Comparison of ENCODE assay signal across 16 cellular contexts in the genomic region with DNA sequence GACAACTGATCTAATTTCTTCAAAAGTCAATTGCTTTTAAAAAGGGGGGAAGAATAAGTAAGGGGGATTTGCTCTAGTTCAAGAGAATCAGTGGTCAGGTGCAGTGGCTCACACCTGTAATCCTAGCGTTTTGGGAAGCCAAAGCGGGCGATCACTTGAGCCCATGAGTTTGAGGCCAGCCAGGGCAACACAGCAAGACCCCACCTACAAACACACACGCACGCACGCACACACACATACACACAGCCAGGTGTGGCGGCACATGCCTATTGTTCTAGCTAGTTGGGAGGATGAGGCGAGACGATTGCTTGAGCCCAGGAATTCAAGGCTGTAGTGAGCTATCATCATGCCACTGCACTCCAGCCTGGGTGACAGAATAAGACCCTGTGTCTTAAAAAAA. TPM values are rescaled to one million over a fixed set of nuclear protein-coding genes. Genes with fewer than 3 reads are reported as not detected.
DNase-seq lines count a peak whose midpoint lies in the region; ATAC-seq, FAIRE-seq and TF ChIP-seq lines count a peak whose summit lies in the region.
"Had no signal": no experiment of that assay in that cellular context is flagged by ENCODE, and none has a peak within 500 bp of the region (broad histone marks: within the 10 kb centered on the region; RNA-seq: fewer than 3 reads in every experiment).

No MANE protein-coding gene starts in this region.

- no peaks in the 10 kb centered on the region for H4K20me1 ChIP-seq in HepG2 (ENCODE audit: insufficient read depth, low read length)

- H3K4me1 ChIP-seq in HepG2 (ENCODE audit: insufficient read depth, low read length) (no peaks in the 10 kb centered on the region), right lobe of liver (no peaks in the 10 kb centered on the region), psoas muscle (peaks cover 17% of the 10 kb centered on the region)

- H3K27me3 ChIP-seq in HepG2 (ENCODE audit: control insufficient read depth in 1 of 2, insufficient read depth in 2 of 2, low read length in 2 of 2), result no peaks in the 10 kb centered on the region
- no peaks in the 10 kb centered on the region for H3K27me3 ChIP-seq in right lobe of liver
- H3K27me3 ChIP-seq in psoas muscle (ENCODE audit: insufficient read depth in 3 of 3, low read length in 2 of 3), result no peaks in the 10 kb centered on the region

- H3K9me3 ChIP-seq in HepG2 (ENCODE audit: low read length) (no peaks in the 10 kb centered on the region), right lobe of liver (no peaks in the 10 kb centered on the region), psoas muscle (no peaks in the 10 kb centered on the region)

- peaks cover 13 to 74% of the 10 kb centered on the region in 2 experiments for H3K36me3 ChIP-seq in HepG2 (replicated peaks in 1 of 2; ENCODE audit: control insufficient read depth in 1 of 2, insufficient read depth in 2 of 2, low read length in 2 of 2)
- peaks cover 5 to 84% (median 33%) of the 10 kb centered on the region in 4 donors for H3K36me3 ChIP-seq in right lobe of liver
- H3K36me3 ChIP-seq in psoas muscle (ENCODE audit: insufficient read depth in 1 of 2, low read depth in 1 of 2), result peaks cover 20 to 96% of the 10 kb centered on the region in 2 donors

- intact Hi-C loops in HepG2 (cut with micrococcal nuclease; ENCODE audit: unreplicated experiment) (no loop called here), right lobe of liver (cut with DNase I) (no loop called here), psoas muscle (cut with DNase I) (loop anchor here in 1 of 2 donors (10.0 kb wide), 1 partner anchor 165 kb away; a partner anchor contains a TSS)

- no peak for TF ChIP-seq RAD21 in HepG2 (CRISPR knock-in tag; IDR thresholded peaks at IDR 0.05)

- H3K4me3 ChIP-seq in HepG2 (replicated peaks in 1 of 3; ENCODE audit: insufficient read depth in 1 of 3, low read depth in 2 of 3, low read length in 3 of 3) (no peak overlapping the region), right lobe of liver (no peak overlapping the region), psoas muscle (no peak overlapping the region)

- in situ Hi-C loops in HepG2 (cut with HindIII; ENCODE audit: extremely low pct_ligation_motif_present, low pct_unique_long_range_greater_than_20kb), result no loop called here

- TF ChIP-seq CTCF in HepG2 (CRISPR knock-in tag; IDR thresholded peaks at IDR 0.05) (no peak), right lobe of liver (IDR thresholded peaks at IDR 0.05) (no peak), WTC11 (IDR thresholded peaks at IDR 0.05) (no peak), psoas muscle (IDR thresholded peaks at IDR 0.05) (no peak)

- no peak overlapping the region for H3K27ac ChIP-seq in HepG2 (ENCODE audit: extremely low read length, insufficient read depth, low read length)
- H3K27ac ChIP-seq in right lobe of liver, result no peak overlapping the region
- H3K27ac ChIP-seq in psoas muscle, result peak overlapping the region; percentile 70
- H3K27ac ChIP-seq: C4-2B had no signal

- no TSS peak for BruUV-seq in HepG2 (replicated peaks; lab: Mats Ljungman, UMichigan)

- H3K27me3 Mint-ChIP-seq in WTC11 (ENCODE audit: low read depth), result no peaks in the 10 kb centered on the region
- H3K27me3 Mint-ChIP-seq: CD4-positive, alpha-beta memory T cell had no signal

- WGBS in HepG2 (ENCODE audit: low lambda C conversion rate), result 98% methylated on average over 8 of the region's 9 CpGs
- no CpG with 5 or more reads among the region's 9 CpGs for WGBS in right lobe of liver (ENCODE audit: insufficient coverage, low coverage, low lambda C conversion rate, missing lambda C conversion rate)
- WGBS in psoas muscle, 3 donors, result 82 to 84% (median 84%) methylated on average over 9 of the region's 9 CpGs

- H2AFZ ChIP-seq in HepG2 (ENCODE audit: low read length), result no peak overlapping the region

- TF ChIP-seq EP300 in HepG2 (IDR thresholded peaks at IDR 0.05; ENCODE audit: low read depth in 2 of 2, low read length in 2 of 2) (no peak), HepG2 (CRISPR knock-in tag; IDR thresholded peaks at IDR 0.05; ENCODE audit: borderline replicate concordance) (no peak)

- H3K79me2 ChIP-seq in HepG2 (ENCODE audit: insufficient read depth, low read length), result peaks cover 4% of the 10 kb centered on the region

- no peak overlapping the region for H3K27ac Mint-ChIP-seq in WTC11
- H3K27ac Mint-ChIP-seq: H9 had no signal

- CTCF ChIA-PET in HepG2 (lab: Yijun Ruan, JAX; ENCODE audit: low intra/inter-chr PET ratio, low total read pairs), result no interaction called here
- CTCF ChIA-PET in WTC11 (lab: Charles Lee), result interaction anchor here (0.7 kb wide), 1 partner anchor 27 kb away, joined by 3 read pairs; no protein-coding TSS in a partner anchor

- no peak for ATAC-seq in HepG2
- ATAC-seq in right lobe of liver, result no peak
- ATAC-seq in WTC11, result no peak
- ATAC-seq in psoas muscle, result peak in 3 of 4 donors; percentile 12 to 18 (median 13)
- ATAC-seq in GM19328 (IDR thresholded peaks at IDR 0.05; ENCODE audit: unreplicated experiment), result no peak
- ATAC-seq in GM18502 (IDR thresholded peaks at IDR 0.05; ENCODE audit: poor library complexity, unreplicated experiment), result no peak

- H3K36me3 Mint-ChIP-seq in WTC11, result peaks cover 77% of the 10 kb centered on the region

- no peaks in the 10 kb centered on the region for H3K4me1 Mint-ChIP-seq in WTC11
- H3K4me1 Mint-ChIP-seq: H9 had no signal

- TF ChIP-seq POLR2A in HepG2 (IDR thresholded peaks at IDR 0.05; ENCODE audit: insufficient read depth in 1 of 2, low read depth in 2 of 2, low read length in 2 of 2), result no peak
- no peak for TF ChIP-seq POLR2A in right lobe of liver (IDR thresholded peaks at IDR 0.05)

- DNase-seq in HepG2 (ENCODE audit: low spot score) (no peak), right lobe of liver (no peak), WTC11 (ENCODE audit: low spot score) (no peak), psoas muscle (no peak), retina (no peak)
- DNase-seq: AML-193; CD4-positive, alpha-beta memory T cell; DMS153; DMS79 treated with DMSO at 0.1 percent for 48 hours; GF-D8; H9 had no signal

- no peak overlapping the region for H3K9ac ChIP-seq in HepG2 (ENCODE audit: insufficient read depth, low read depth, low read length)

- POLR2A ChIA-PET in HepG2 (lab: Yijun Ruan, JAX), result no interaction called here
- POLR2A ChIA-PET in WTC11 (lab: Charles Lee), result no interaction called here

- no peak overlapping the region for H3K4me3 Mint-ChIP-seq in WTC11
- H3K4me3 Mint-ChIP-seq: CD4-positive, alpha-beta memory T cell; H9 had no signal

- no peak overlapping the region for H3K4me2 ChIP-seq in HepG2 (ENCODE audit: low read depth, low read length)

- no peaks in the 10 kb centered on the region for H3K9me3 Mint-ChIP-seq in WTC11
- H3K9me3 Mint-ChIP-seq: CD4-positive, alpha-beta memory T cell; H9 had no signal

- no peak for FAIRE-seq in HepG2 (lab: Jason Lieb, UNC)
- FAIRE-seq: A204.1, H1 had no signal

TF ChIP-seq in WTC11, 78 proteins besides CTCF, POLR2A, EP300 and RAD21:
- no peak for TF ChIP-seq CREB1 (CRISPR knock-in tag; IDR thresholded peaks at IDR 0.05)
- TF ChIP-seq ZNF121 (CRISPR knock-in tag; IDR thresholded peaks at IDR 0.05), result peak; percentile 99

RNA-seq across cellular contexts. Expression of a gene that starts 9.6 kb away (rescaled TPM):
- total RNA-seq in HepG2 (2016; rRNA removed; fragmentation: Illumina TruSeq; extraction: Trizol) (103 and 129 TPM in 2 replicates), right lobe of liver (10 to 100 TPM; 26.8 to 42.2 (median 34.2) TPM), WTC11 (2021) (84.6 to 98.5 TPM (median 84.7 TPM) in 3 replicates), psoas muscle (100 to 1,000 TPM; 114 to 144 (median 130) TPM)
- total RNA-seq in HepG2 (2016; cell fraction: cytosol; rRNA removed; fragmentation: Illumina TruSeq; extraction: Trizol; ENCODE audit: low read depth), result 14.7 and 16.8 TPM in 2 replicates
- 101 and 129 TPM in 2 replicates for total RNA-seq in HepG2 (2016; cell fraction: insoluble cytoplasmic fraction; rRNA removed; fragmentation: Illumina TruSeq; extraction: Trizol)
- 43.8 and 46.7 TPM in 2 replicates for total RNA-seq in HepG2 (2016; cell fraction: membrane; rRNA removed; fragmentation: Illumina TruSeq; extraction: Trizol)
- total RNA-seq in HepG2 (2016; cell fraction: nucleus; rRNA removed; fragmentation: Illumina TruSeq; extraction: Trizol), result 46.5 and 52.3 TPM in 2 replicates
- polyA plus RNA-seq in HepG2 (2011; rRNA removed) (48.3 and 66.5 TPM in 2 replicates), psoas muscle (100 to 1,000 TPM in 1 of 3 donors, 10 to 100 TPM in 2; 85.2 to 138 (median 96.6) TPM)
- polyA plus RNA-seq in HepG2 (2011; cell fraction: cytosol; rRNA removed), result 27.0 and 38.1 TPM in 2 replicates
- 17.7 and 23.5 TPM in 2 replicates for polyA plus RNA-seq in HepG2 (2011; cell fraction: nucleus; rRNA removed)
- 44.1 and 52.7 TPM in 2 replicates for polyA plus RNA-seq in HepG2 (2012)
- 10.1 and 11.7 TPM in 2 replicates for polyA plus RNA-seq in HepG2 (2016; cell fraction: cytosol; fragmentation: Illumina TruSeq; extraction: Trizol; ENCODE audit: low read depth)
- polyA plus RNA-seq in HepG2 (2016; cell fraction: insoluble cytoplasmic fraction; fragmentation: Illumina TruSeq; extraction: Trizol; ENCODE audit: low read depth), result 120 and 122 TPM in 2 replicates
- 23.5 and 26.4 TPM in 2 replicates for polyA plus RNA-seq in HepG2 (2016; cell fraction: membrane; fragmentation: Illumina TruSeq; extraction: Trizol; ENCODE audit: low read depth)
- polyA plus RNA-seq in HepG2 (2016; cell fraction: nucleus; fragmentation: Illumina TruSeq; extraction: Trizol; ENCODE audit: insufficient read depth, low read depth), result 77.4 and 82.2 TPM in 2 replicates
- 15.2 and 22.8 TPM in 2 replicates for polyA minus RNA-seq in HepG2 (2011; rRNA and poly(A)+ RNA removed; ENCODE audit: low replicate concordance)
- polyA minus RNA-seq in HepG2 (2011; cell fraction: cytosol; rRNA and poly(A)+ RNA removed), result 37.9 and 38.2 TPM in 2 replicates
- polyA minus RNA-seq in HepG2 (2011; cell fraction: nucleus; rRNA and poly(A)+ RNA removed), result 28.3 and 37.0 TPM in 2 replicates

Comparison
In these comparisons a context has a peak if more than half of its experiments do, and no peak if none do; other contexts are left out.
1. ATAC-seq: peak in psoas muscle (3 of 4); none in HepG2 (single experiment), right lobe of liver (0 of 4), WTC11 (single experiment), GM19328 (single experiment) and GM18502 (single experiment).